Comparison of ENCODE assay signal across 9 cellular contexts in the genomic region with DNA sequence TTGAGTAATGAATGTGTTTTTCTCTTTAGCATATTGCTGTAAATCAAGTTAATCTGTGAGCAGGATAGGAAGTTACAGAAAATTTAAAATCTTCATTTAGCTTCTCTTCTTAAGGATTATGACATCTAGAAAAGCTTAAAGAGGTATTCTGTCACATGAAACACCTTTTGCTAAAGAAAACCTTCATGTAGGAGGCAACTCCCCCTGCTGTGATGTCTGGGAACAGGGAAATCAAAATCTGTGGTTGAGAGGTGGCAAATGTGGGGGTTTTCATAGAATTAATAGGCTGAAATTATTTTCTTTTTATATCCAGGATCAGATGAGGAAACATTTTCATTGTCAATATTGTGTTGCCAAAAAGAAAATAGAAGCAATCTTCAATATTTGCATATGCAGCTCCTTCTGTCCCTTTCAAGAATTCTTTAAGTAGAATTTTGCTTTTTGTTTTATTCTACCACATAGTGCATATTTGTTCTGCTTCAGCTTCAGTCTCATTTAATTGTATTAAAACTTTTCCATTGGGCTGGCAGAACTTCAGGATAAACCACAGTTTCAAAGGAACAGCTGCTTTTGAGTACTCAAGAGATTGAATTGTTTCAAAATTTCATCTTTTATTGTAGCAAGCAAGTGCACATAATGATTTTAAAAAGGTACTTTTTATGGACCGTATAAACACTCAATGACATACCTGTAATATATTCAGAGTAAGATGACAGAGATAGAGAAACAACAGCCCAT.
DNase-seq lines count a peak whose midpoint lies in the region; TF ChIP-seq lines count a peak whose summit lies in the region.
"Had no signal": no experiment of that assay in that cellular context is flagged by ENCODE, and none has a peak within 500 bp of the region (broad histone marks: within the 10 kb centered on the region; RNA-seq: fewer than 3 reads in every experiment).

No MANE protein-coding gene starts in this region.

- no peaks in the 10 kb centered on the region for H3K27me3 ChIP-seq in A673 (replicated peaks; ENCODE audit: insufficient read depth, low read depth, low read length, poor library complexity)
- H3K27me3 ChIP-seq in WERI-Rb-1 (ENCODE audit: insufficient read depth, low read depth, severe bottlenecking): no peaks in the 10 kb centered on the region
- no peaks in the 10 kb centered on the region for H3K27me3 ChIP-seq in SJCRH30
- no peaks in the 10 kb centered on the region for H3K27me3 ChIP-seq in adrenal gland
- H3K27me3 ChIP-seq: SJSA1 had no signal

- H3K36me3 ChIP-seq in A673 (ENCODE audit: insufficient read depth, low read length, poor library complexity, severe bottlenecking): no peaks in the 10 kb centered on the region
- no peaks in the 10 kb centered on the region for H3K36me3 ChIP-seq in WERI-Rb-1
- no peaks in the 10 kb centered on the region for H3K36me3 ChIP-seq in SJCRH30
- H3K36me3 ChIP-seq in adrenal gland (replicated peaks in 1 of 2): no peaks in the 10 kb centered on the region
- H3K36me3 ChIP-seq: SJSA1 had no signal

- H3K4me3 ChIP-seq in A673 (ENCODE audit: low read depth, low read length, poor library complexity, severe bottlenecking) (no peak overlapping the region), WERI-Rb-1 (ENCODE audit: low read depth, low read length) (no peak overlapping the region), SJCRH30 (no peak overlapping the region), adrenal gland (no peak overlapping the region)
- H3K4me3 ChIP-seq: SJSA1 had no signal

- H3K9me3 ChIP-seq in A673 (ENCODE audit: low read depth, low read length, poor library complexity, severe bottlenecking) (no peaks in the 10 kb centered on the region), WERI-Rb-1 (ENCODE audit: severe bottlenecking) (no peaks in the 10 kb centered on the region), SJCRH30 (replicated peaks) (no peaks in the 10 kb centered on the region), adrenal gland (replicated peaks in 1 of 3) (no peaks in the 10 kb centered on the region)
- H3K9me3 ChIP-seq: SJSA1 had no signal

- BruUV-seq in A673 (replicated peaks; lab: Mats Ljungman, UMichigan): no TSS peak

- CTCF ChIA-PET in A673 (lab: Charles Lee): interaction anchor here (0.6 kb wide), 1 partner anchor 124 kb away, joined by 3 read pairs; no protein-coding TSS in a partner anchor

- no peak for TF ChIP-seq POLR2A in adrenal gland (IDR thresholded peaks at IDR 0.05)

- intact Hi-C loops in A673 (cut with micrococcal nuclease; ENCODE audit: unreplicated experiment): loop anchor here (5.0 kb wide), 1 partner anchor 128 kb away; a partner anchor contains a TSS
- intact Hi-C loops in adrenal gland (cut with DNase I): no loop called here

- peaks cover 23% of the 10 kb centered on the region for H3K4me1 ChIP-seq in A673 (ENCODE audit: insufficient read depth, low read length, poor library complexity, severe bottlenecking)
- peaks cover 17% of the 10 kb centered on the region for H3K4me1 ChIP-seq in SJCRH30
- peaks cover 0 to 2% of the 10 kb centered on the region in 2 donors for H3K4me1 ChIP-seq in adrenal gland (replicated peaks in 1 of 2)

- POLR2A ChIA-PET in A673 (lab: Charles Lee; ENCODE audit: low non-redundant PET): no interaction called here

- H3K27ac ChIP-seq in A673 (ENCODE audit: low read depth, low read length, poor library complexity, severe bottlenecking) (no peak overlapping the region), WERI-Rb-1 (no peak overlapping the region), SJCRH30 (no peak overlapping the region), adrenal gland (no peak overlapping the region)

- WGBS in adrenal gland, 4 donors: 38 to 71% (median 59%) methylated on average over 1 of the region's 1 CpG

- DNase-seq in A673 (ENCODE audit: low spot score) (no peak), WERI-Rb-1 (peak; percentile 18), glomerular visceral epithelial cell (ENCODE audit: extremely low spot score) (peak; percentile 6), SJCRH30 (no peak), amniotic stem cell (lab: John Stamatoyannopoulos, UW) (no peak), adrenal gland (no peak)
- no peak for DNase-seq in stimulated activated CD8-positive, alpha-beta memory T cell treated with anti-CD3 and anti-CD28 coated beads, Interleukin-4, amount 100 ng/mL, for 48 hours

- TF ChIP-seq CTCF in A673 (conservative IDR thresholded peaks at IDR 0.05; ENCODE audit: low read depth, low read length) (peak; percentile 38; the same call in 1 of the 2 replicates), GM12873 (IDR thresholded peaks at IDR 0.05; ENCODE audit: insufficient read depth, low read depth, low read length, missing control alignments) (peak; percentile 19), WERI-Rb-1 (IDR thresholded peaks at IDR 0.05; ENCODE audit: low read depth, low read length) (peak; percentile 27), adrenal gland (IDR thresholded peaks at IDR 0.05) (peak in 1 of 6 experiments; percentile 6)

Comparison
In these comparisons a context has a peak if more than half of its experiments do, and no peak if none do; other contexts are left out.
1. DNase-seq: peak in WERI-Rb-1 (single experiment) and glomerular visceral epithelial cell (single experiment); none in A673 (single experiment), SJCRH30 (0 of 2), amniotic stem cell (single experiment), adrenal gland (0 of 7) and stimulated activated CD8-positive, alpha-beta memory T cell treated with anti-CD3 and anti-CD28 coated beads, Interleukin-4, amount 100 ng/mL, for 48 hours (single experiment).